9 cellular contexts compared by ENCODE assay signal in genomic region chr21:33268736-33269441, GRCh38. TPM values are rescaled to one million over a fixed set of nuclear protein-coding genes. Genes with fewer than 3 reads are reported as not detected.
DNase-seq lines count a peak whose midpoint lies in the region; ATAC-seq and TF ChIP-seq lines count a peak whose summit lies in the region.
"Had no signal": no experiment of that assay in that cellular context is flagged by ENCODE, and none has a peak within 500 bp of the region (broad histone marks: within the 10 kb centered on the region; RNA-seq: fewer than 3 reads in every experiment).

No MANE protein-coding gene starts in this region.

- ATAC-seq in GM19351 (IDR thresholded peaks at IDR 0.05; ENCODE audit: unreplicated experiment) (peak; percentile 66), HG03354 (IDR thresholded peaks at IDR 0.05; ENCODE audit: poor library complexity, severe bottlenecking, unreplicated experiment) (peak; percentile 64)
- ATAC-seq in central memory CD8-positive, alpha-beta T cell (replicated peaks; ENCODE audit: extremely low read depth, poor library complexity, severe bottlenecking), result no peak

- H3F3A ChIP-seq in GM23248 (ENCODE audit: insufficient read depth), result no peaks in the 10 kb centered on the region

- no peaks in the 10 kb centered on the region for H3K27me3 ChIP-seq in CD8-positive, alpha-beta memory T cell (ENCODE audit: insufficient read depth, low read length, poor library complexity, severe bottlenecking)
- H3K27me3 ChIP-seq in Peyer's patch, result no peaks in the 10 kb centered on the region
- no peaks in the 10 kb centered on the region for H3K27me3 ChIP-seq in GM23248 (replicated peaks; ENCODE audit: insufficient read depth)
- H3K27me3 ChIP-seq: cardiac muscle cell had no signal

- H3K36me3 ChIP-seq in CD8-positive, alpha-beta memory T cell (ENCODE audit: insufficient read depth, low read length), result no peaks in the 10 kb centered on the region
- H3K36me3 ChIP-seq in Peyer's patch (peaks cover 0 to 29% (median 0%) of the 10 kb centered on the region in 3 donors), GM23248 (ENCODE audit: low read depth) (0 out of 2 replicates have a peak, but pooled peaks cover 8% of the 10 kb centered on the region)
- H3K36me3 ChIP-seq: cardiac muscle cell had no signal

- H3K36me3 Mint-ChIP-seq in CD8-positive, alpha-beta memory T cell, result peaks cover 0 to 72% (median 19%) of the 10 kb centered on the region in 3 donors
- peaks cover 47% of the 10 kb centered on the region for H3K36me3 Mint-ChIP-seq in central memory CD8-positive, alpha-beta T cell (ENCODE audit: insufficient read depth)

- H3K4me1 ChIP-seq in CD8-positive, alpha-beta memory T cell (ENCODE audit: insufficient read depth, low read length), result peaks cover 33% of the 10 kb centered on the region
- H3K4me1 ChIP-seq in Peyer's patch (peaks cover 0 to 39% (median 4%) of the 10 kb centered on the region in 4 donors), GM23248 (ENCODE audit: insufficient read depth) (no peaks in the 10 kb centered on the region)

- H3K27ac ChIP-seq in CD8-positive, alpha-beta memory T cell (ENCODE audit: low read depth, low read length), result no peak overlapping the region
- peak overlapping the region; percentile 73 to 90 (median 76) for H3K27ac ChIP-seq in Peyer's patch
- H3K27ac ChIP-seq in GM23248, result no peak overlapping the region
- H3K27ac ChIP-seq: cardiac muscle cell had no signal

- no peak overlapping the region for H2AFZ ChIP-seq in GM23248

- no peaks in the 10 kb centered on the region for H3K9me3 Mint-ChIP-seq in CD8-positive, alpha-beta memory T cell
- no peaks in the 10 kb centered on the region for H3K9me3 Mint-ChIP-seq in central memory CD8-positive, alpha-beta T cell

- CTCF ChIA-PET in CD8-positive, alpha-beta memory T cell (lab: Charles Lee), result interaction anchor here (0.7 to 1.9 kb wide), 2 partner anchors 56 to 161 kb away, joined by 4 to 7 read pairs; partner anchors contain the start of gene IFNAR1

- peaks cover 52 to 79% (median 74%) of the 10 kb centered on the region in 3 donors for H3K4me1 Mint-ChIP-seq in CD8-positive, alpha-beta memory T cell
- peaks cover 64% of the 10 kb centered on the region for H3K4me1 Mint-ChIP-seq in central memory CD8-positive, alpha-beta T cell

- peak overlapping the region in 6 of 7 donors; percentile 27 to 98 (median 86) for H3K4me3 Mint-ChIP-seq in CD8-positive, alpha-beta memory T cell
- H3K4me3 Mint-ChIP-seq in central memory CD8-positive, alpha-beta T cell, result peak overlapping the region; percentile 99

- no peak overlapping the region for H3K4me3 ChIP-seq in CD8-positive, alpha-beta memory T cell (ENCODE audit: low read length)
- peak overlapping the region in 1 of 4 donors; percentile 79 for H3K4me3 ChIP-seq in Peyer's patch
- H3K4me3 ChIP-seq in GM23248, result no peak overlapping the region
- H3K4me3 ChIP-seq: cardiac muscle cell had no signal

- peak in 1 of 5 donors; percentile 17 for DNase-seq in CD8-positive, alpha-beta memory T cell
- peak; percentile 74 to 97 (median 96) for DNase-seq in Peyer's patch
- no peak for DNase-seq in central memory CD8-positive, alpha-beta T cell (ENCODE audit: low spot score in 2 of 2)
- peak; percentile 39 for DNase-seq in stimulated activated CD4-positive, alpha-beta T cell treated with anti-CD3 and anti-CD28 coated beads, Interleukin-4, amount 100 ng/mL, for 24 hours
- DNase-seq in GM23248, result no peak
- DNase-seq in HuH-7 (ENCODE audit: low spot score), result no peak

- H3K9me3 ChIP-seq in CD8-positive, alpha-beta memory T cell (ENCODE audit: low read length), result no peaks in the 10 kb centered on the region
- H3K9me3 ChIP-seq in Peyer's patch, result no peaks in the 10 kb centered on the region
- no peaks in the 10 kb centered on the region for H3K9me3 ChIP-seq in GM23248 (ENCODE audit: low read depth)

- H3K9ac ChIP-seq in GM23248, result no peak overlapping the region

- peak overlapping the region; percentile 37 to 96 (median 82) for H3K27ac Mint-ChIP-seq in CD8-positive, alpha-beta memory T cell
- peak overlapping the region; percentile 98 for H3K27ac Mint-ChIP-seq in central memory CD8-positive, alpha-beta T cell (ENCODE audit: low read depth)

- no peaks in the 10 kb centered on the region for H4K20me1 ChIP-seq in GM23248 (ENCODE audit: insufficient read depth)

- H3K9me2 ChIP-seq in GM23248 (ENCODE audit: insufficient read depth), result no peaks in the 10 kb centered on the region

- POLR2A ChIA-PET in CD8-positive, alpha-beta memory T cell (lab: Charles Lee), result no interaction called here

- peaks cover 19% of the 10 kb centered on the region for H3K79me2 ChIP-seq in GM23248 (ENCODE audit: insufficient read depth)

- peak; percentile 32 to 63 for TF ChIP-seq POLR2A in Peyer's patch (IDR thresholded peaks at IDR 0.05)

- H3K4me2 ChIP-seq in GM23248 (ENCODE audit: unreplicated experiment), result no peak overlapping the region

- no peaks in the 10 kb centered on the region for H3K27me3 Mint-ChIP-seq in CD8-positive, alpha-beta memory T cell
- H3K27me3 Mint-ChIP-seq in central memory CD8-positive, alpha-beta T cell, result no peaks in the 10 kb centered on the region

- in situ Hi-C loops in GM23248 (cut with MboI), result no loop called here

- peak in 3 of 6 experiments; percentile 42 to 48 (median 45) for TF ChIP-seq CTCF in Peyer's patch (IDR thresholded peaks at IDR 0.05)

- WGBS in GM23248 (ENCODE audit: low coverage in 1 of 2, low lambda C conversion rate in 2 of 2, missing lambda C conversion rate in 2 of 2), 2 experiments, result 79% methylated on average over 12 of the region's 12 CpGs

RNA-seq across cellular contexts. Expression of gene IL10RB, which starts 2.7 kb away (rescaled TPM):
- total RNA-seq in CD8-positive, alpha-beta memory T cell, result 10 to 100 TPM; 23.4 to 25.3 TPM
- 51.4 TPM for polyA plus RNA-seq in CD8-positive, alpha-beta memory T cell
- total RNA-seq in Peyer's patch, result 10 to 100 TPM in 3 of 4 donors, 1 to 10 TPM in 1; 6.6 to 95.6 (median 74.0) TPM
- 49.3 and 50.6 TPM in 2 replicates for total RNA-seq in GM23248 (2014; rRNA removed; shearing (Covaris generic))
- polyA plus RNA-seq in GM23248 (2016; fragmentation: Nextera tagmentation; extraction: Ambion mirVana), result 52.4 and 56.8 TPM in 2 replicates

RNA-seq across cellular contexts. Expression of gene IFNAR2, which starts 39.2 kb away (rescaled TPM):
- total RNA-seq in CD8-positive, alpha-beta memory T cell, result 10 to 100 TPM; 23.4 to 26.4 TPM
- 85.3 TPM for polyA plus RNA-seq in CD8-positive, alpha-beta memory T cell
- 10 to 100 TPM in 2 of 4 donors, 1 to 10 TPM in 2; 6.6 to 13.2 (median 9.7) TPM for total RNA-seq in Peyer's patch
- 4.0 and 4.3 TPM in 2 replicates for total RNA-seq in GM23248 (2014; rRNA removed; shearing (Covaris generic))
- 19.1 and 21.8 TPM in 2 replicates for polyA plus RNA-seq in GM23248 (2016; fragmentation: Nextera tagmentation; extraction: Ambion mirVana)

RNA-seq across cellular contexts. Expression of gene IFNAR1, which starts 55.9 kb away (rescaled TPM):
- 10 to 100 TPM; 31.6 to 34.1 TPM for total RNA-seq in CD8-positive, alpha-beta memory T cell
- polyA plus RNA-seq in CD8-positive, alpha-beta memory T cell, result 54.6 TPM
- 10 to 100 TPM; 14.9 to 23.1 (median 21.9) TPM for total RNA-seq in Peyer's patch
- total RNA-seq in GM23248 (2014; rRNA removed; shearing (Covaris generic)), result 19.1 and 24.0 TPM in 2 replicates
- polyA plus RNA-seq in GM23248 (2016; fragmentation: Nextera tagmentation; extraction: Ambion mirVana), result 55.9 and 65.1 TPM in 2 replicates

Comparison
In these comparisons a context has a peak if more than half of its experiments do, and no peak if none do; other contexts are left out.
1. DNase-seq: peak in Peyer's patch (3 of 3) and stimulated activated CD4-positive, alpha-beta T cell treated with anti-CD3 and anti-CD28 coated beads, Interleukin-4, amount 100 ng/mL, for 24 hours (single experiment); none in central memory CD8-positive, alpha-beta T cell (0 of 2), GM23248 (single experiment) and HuH-7 (single experiment).
2. H3K27ac ChIP-seq: peak in Peyer's patch (4 of 4); none in CD8-positive, alpha-beta memory T cell (single experiment) and GM23248 (single experiment).